In genomic region chr1:172939475-172939874, GRCh38 we compare ENCODE assay signal across 1 cellular context.
TF ChIP-seq lines count a peak whose summit lies in the region.

No MANE protein-coding gene starts in this region.

TF ChIP-seq in K562, 482 proteins besides CTCF, POLR2A, EP300 and RAD21 (continued from another document):
- no peak for TF ChIP-seq ZBTB33 (CRISPR knock-in tag; IDR thresholded peaks at IDR 0.05)
- TF ChIP-seq BCOR (IDR thresholded peaks at IDR 0.05): no peak
- no peak for TF ChIP-seq DNMT1 (IDR thresholded peaks at IDR 0.05)
- no peak for TF ChIP-seq HDAC1 (IDR thresholded peaks at IDR 0.05)
- no peak for TF ChIP-seq GATAD2B (IDR thresholded peaks at IDR 0.05; ENCODE audit: borderline replicate concordance)
- TF ChIP-seq THAP12 (CRISPR knock-in tag; IDR thresholded peaks at IDR 0.05): no peak
- no peak for TF ChIP-seq POLR2G (IDR thresholded peaks at IDR 0.05; ENCODE audit: low read depth, low read length)
- TF ChIP-seq TRIM24 (IDR thresholded peaks at IDR 0.05): no peak
- TF ChIP-seq RBM14 (IDR thresholded peaks at IDR 0.05; ENCODE audit: borderline replicate concordance, insufficient read depth, low read depth, low read length): no peak
- TF ChIP-seq ZNF23 (CRISPR knock-in tag; IDR thresholded peaks at IDR 0.05): no peak
- TF ChIP-seq PPARD (CRISPR knock-in tag; IDR thresholded peaks at IDR 0.05): no peak
TF ChIP-seq in K562: peak in this region for 0.
